ENCODE assay signal across 34 cellular contexts in the genomic region with DNA sequence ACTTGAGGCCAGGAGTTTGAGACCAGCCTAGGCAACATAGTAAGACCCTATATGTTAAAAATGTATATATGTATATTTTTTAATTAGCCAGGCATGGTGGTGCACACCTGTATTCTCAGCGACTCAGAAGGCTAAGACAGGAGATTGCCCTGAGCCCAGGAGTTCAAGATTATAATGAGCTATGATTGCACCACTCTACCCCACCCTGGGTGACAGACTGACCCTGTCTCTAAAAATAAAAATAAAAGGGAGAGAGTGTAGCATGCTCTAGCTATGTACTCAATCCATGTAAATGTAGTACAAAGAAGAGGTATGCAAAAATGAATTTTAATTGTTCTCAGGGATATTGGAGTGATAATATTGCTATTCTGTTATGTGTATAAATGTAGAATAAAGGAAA.
"Had no signal": no experiment of that assay in that cellular context is flagged by ENCODE, and none has a peak within 500 bp of the region (broad histone marks: within the 10 kb centered on the region; RNA-seq: fewer than 3 reads in every experiment).

No MANE protein-coding gene starts in this region.

- FAIRE-seq: bronchial epithelial cell had no signal

- H3K4me1 Mint-ChIP-seq: brain had no signal

- H3K9ac ChIP-seq: KMS-11 had no signal

- H3K4me3 Mint-ChIP-seq: activated CD4-positive, alpha-beta memory T cell treated with anti-CD3 and anti-CD28 coated beads, Interleukin-2, amount 10 ng/mL, durations not matched to agents 7 days and 5 days; activated CD8-positive, alpha-beta memory T cell treated with anti-CD3 and anti-CD28 coated beads, Interleukin-2, amount 10 ng/mL, durations not matched to agents 7 days and 5 days; activated naive CD8-positive, alpha-beta T cell treated with anti-CD3 and anti-CD28 coated beads, Interleukin-2, amount 50 U/mL, for 24 hours; brain; T-cell had no signal

- H3K27ac ChIP-seq: KMS-11, WERI-Rb-1 had no signal

- ATAC-seq: activated CD8-positive, alpha-beta memory T cell treated with anti-CD3 and anti-CD28 coated beads, Interleukin-2, amount 10 ng/mL, durations not matched to agents 7 days and 5 days; activated naive CD8-positive, alpha-beta T cell treated with anti-CD3 and anti-CD28 coated beads, Interleukin-2, amount 50 U/mL, for 24 hours; Panc1; SK-N-SH treated with all-trans-retinoic acid at 6 μM for 48 hours; T-cell had no signal

- H3K4me2 ChIP-seq: KMS-11 had no signal

- H3K9me3 Mint-ChIP-seq: activated CD4-positive, alpha-beta memory T cell treated with anti-CD3 and anti-CD28 coated beads, Interleukin-2, amount 10 ng/mL, durations not matched to agents 7 days and 5 days; activated naive CD8-positive, alpha-beta T cell treated with anti-CD3 and anti-CD28 coated beads, Interleukin-2, amount 50 U/mL, for 24 hours; activated T-helper 2 cell treated with anti-CD3 and anti-CD28 coated beads, Interferon-gamma antibody, Interleukin-2, Interleukin-4, amounts not matched to agents 10 μg/mL and 5 μg/mL and 100 μg/mL, durations not matched to agents 14 hours and 24 hours and 36 hours; T-cell had no signal

- DNase-seq: activated CD4-positive, alpha-beta memory T cell treated with anti-CD3 and anti-CD28 coated beads, Interleukin-2, amount 10 ng/mL, durations not matched to agents 7 days and 5 days; activated CD4-positive, alpha-beta T cell treated with anti-CD3 and anti-CD28 coated beads for 1 hour; activated CD4-positive, alpha-beta T cell treated with anti-CD3 and anti-CD28 coated beads for 48 hours; activated CD4-positive, CD25-positive, alpha-beta regulatory T cell; activated CD8-positive, alpha-beta memory T cell treated with anti-CD3 and anti-CD28 coated beads for 24 hours; activated CD8-positive, alpha-beta memory T cell treated with anti-CD3 and anti-CD28 coated beads, Interleukin-2, amount 10 ng/mL, durations not matched to agents 7 days and 5 days; activated CD8-positive, alpha-beta memory T cell treated with anti-CD3 and anti-CD28 coated beads, Interleukin-2, amount 50 U/mL, for 48 hours; activated gamma-delta T cell; activated naive CD4-positive, alpha-beta T cell treated with anti-CD3 and anti-CD28 coated beads, Interleukin-2, amount 50 U/mL, for 16 hours; activated naive CD8-positive, alpha-beta T cell treated with anti-CD3 and anti-CD28 coated beads, Interleukin-2, amount 50 U/mL, for 24 hours; anterior cingulate cortex; caudate nucleus; cerebellar nuclear complex; MM.1S; MV-4-11; NCI-H1092; NCI-H1436 treated with DMSO at 0.1 percent for 48 hours; NCI-H1694 treated with DMSO at 0.1 percent for 48 hours; NCI-H2029; NCI-H2171; NCI-H510A; NCI-H526; NCI-H748 treated with DMSO at 0.1 percent for 48 hours; SIG-M5; T-cell; T-helper 2 cell; T-helper 9 cell; WERI-Rb-1 had no signal

- H3K27me3 Mint-ChIP-seq: activated CD4-positive, alpha-beta memory T cell treated with anti-CD3 and anti-CD28 coated beads, Interleukin-2, amount 10 ng/mL, durations not matched to agents 7 days and 5 days; activated CD8-positive, alpha-beta memory T cell treated with anti-CD3 and anti-CD28 coated beads, Interleukin-2, amount 10 ng/mL, durations not matched to agents 7 days and 5 days; activated naive CD8-positive, alpha-beta T cell treated with anti-CD3 and anti-CD28 coated beads, Interleukin-2, amount 50 U/mL, for 24 hours; brain; T-cell had no signal

- H3K27ac Mint-ChIP-seq: activated CD4-positive, alpha-beta memory T cell treated with anti-CD3 and anti-CD28 coated beads, Interleukin-2, amount 10 ng/mL, durations not matched to agents 7 days and 5 days; activated CD8-positive, alpha-beta memory T cell treated with anti-CD3 and anti-CD28 coated beads, Interleukin-2, amount 10 ng/mL, durations not matched to agents 7 days and 5 days; activated naive CD8-positive, alpha-beta T cell treated with anti-CD3 and anti-CD28 coated beads, Interleukin-2, amount 50 U/mL, for 24 hours; activated T-helper 2 cell treated with anti-CD3 and anti-CD28 coated beads, Interferon-gamma antibody, Interleukin-2, Interleukin-4, amounts not matched to agents 10 μg/mL and 5 μg/mL and 100 μg/mL, durations not matched to agents 14 hours and 24 hours and 36 hours; brain had no signal
